Comparison of ENCODE assay signal across 10 cellular contexts in genomic region chr6:31838968-31839367, GRCh38. TPM values are rescaled to one million over a fixed set of nuclear protein-coding genes. Genes with fewer than 3 reads are reported as not detected.
A peak's percentile ranks its signal among the peaks of the same experiment; 100 is the strongest.
DNase-seq lines count a peak whose midpoint lies in the region; ATAC-seq, FAIRE-seq and TF ChIP-seq lines count a peak whose summit lies in the region.
"Had no signal": no experiment of that assay in that cellular context is flagged by ENCODE, and none has a peak within 500 bp of the region (broad histone marks: within the 10 kb centered on the region; RNA-seq: fewer than 3 reads in every experiment).

No MANE protein-coding gene starts in this region.

- no peaks in the 10 kb centered on the region for H3K9me3 Mint-ChIP-seq in T-helper 2 cell treated with Interferon-gamma antibody and Interleukin-4, amounts not matched to agents 5 μg/mL and 100 μg/mL, for 36 hours
- H3K9me3 Mint-ChIP-seq in astrocyte (ENCODE audit: unreplicated experiment) (no peaks in the 10 kb centered on the region), osteocyte (ENCODE audit: unreplicated experiment) (no peaks in the 10 kb centered on the region)

- no peak for FAIRE-seq in astrocyte (lab: Jason Lieb, UNC)

- H3K36me3 Mint-ChIP-seq in T-helper 2 cell treated with Interferon-gamma antibody and Interleukin-4, amounts not matched to agents 5 μg/mL and 100 μg/mL, for 36 hours (ENCODE audit: low read depth), result peaks cover 64% of the 10 kb centered on the region
- H3K36me3 Mint-ChIP-seq in astrocyte (ENCODE audit: low read depth, unreplicated experiment) (peaks cover 36% of the 10 kb centered on the region), osteocyte (ENCODE audit: unreplicated experiment) (peaks cover 38% of the 10 kb centered on the region)

- peaks cover 50% of the 10 kb centered on the region for H3K79me2 ChIP-seq in astrocyte (ENCODE audit: insufficient read depth, low read length)

- H3K4me3 Mint-ChIP-seq in T-helper 2 cell treated with Interferon-gamma antibody and Interleukin-4, amounts not matched to agents 5 μg/mL and 100 μg/mL, for 36 hours, result peak overlapping the region; percentile 24
- peak overlapping the region; percentile 97 for H3K4me3 Mint-ChIP-seq in astrocyte (ENCODE audit: unreplicated experiment)
- H3K4me3 Mint-ChIP-seq in osteocyte (ENCODE audit: unreplicated experiment), result no peak overlapping the region

- H4K20me1 ChIP-seq in astrocyte (ENCODE audit: insufficient read depth, low read length), result peaks cover 57% of the 10 kb centered on the region

- no peak for ATAC-seq in GM18502 (IDR thresholded peaks at IDR 0.05; ENCODE audit: poor library complexity, unreplicated experiment)
- no peak for ATAC-seq in HG03159 (IDR thresholded peaks at IDR 0.05; ENCODE audit: unreplicated experiment)

- H3K9ac ChIP-seq in HUES48 (ENCODE audit: low read depth, low read length), result no peak overlapping the region
- no peak overlapping the region for H3K9ac ChIP-seq in astrocyte (ENCODE audit: low read length)

- peaks cover 7% of the 10 kb centered on the region for H3K4me1 ChIP-seq in HUES48 (ENCODE audit: control insufficient read depth, insufficient read depth, low read length)
- peaks cover 29% of the 10 kb centered on the region for H3K4me1 ChIP-seq in astrocyte (ENCODE audit: insufficient read depth, low read length)
- peaks cover 25% of the 10 kb centered on the region for H3K4me1 ChIP-seq in effector memory CD4-positive, alpha-beta T cell (ENCODE audit: control insufficient read depth, insufficient read depth, low read length, poor library complexity, severe bottlenecking)

- H3K27me3 ChIP-seq in HUES48 (ENCODE audit: control insufficient read depth, insufficient read depth, low read length) (no peaks in the 10 kb centered on the region), astrocyte (ENCODE audit: insufficient read depth, low read length) (no peaks in the 10 kb centered on the region)
- no peaks in the 10 kb centered on the region for H3K27me3 ChIP-seq in effector memory CD4-positive, alpha-beta T cell (replicated peaks; ENCODE audit: control insufficient read depth, insufficient read depth, low read length, poor library complexity, severe bottlenecking)
- H3K27me3 ChIP-seq: tibial artery had no signal

- H3K27ac ChIP-seq in HUES48 (ENCODE audit: low read depth, low read length), result peak overlapping the region; percentile 18
- H3K27ac ChIP-seq in astrocyte (ENCODE audit: low read depth, low read length), result no peak overlapping the region
- no peak overlapping the region for H3K27ac ChIP-seq in effector memory CD4-positive, alpha-beta T cell (ENCODE audit: insufficient read depth, low read length, poor library complexity, severe bottlenecking)
- H3K27ac ChIP-seq: tibial artery had no signal

- H3K27ac Mint-ChIP-seq in T-helper 2 cell treated with Interferon-gamma antibody and Interleukin-4, amounts not matched to agents 5 μg/mL and 100 μg/mL, for 36 hours, result peak overlapping the region; percentile 45
- H3K27ac Mint-ChIP-seq in astrocyte (ENCODE audit: unreplicated experiment) (peak overlapping the region; percentile 20), osteocyte (ENCODE audit: unreplicated experiment) (peak overlapping the region; percentile 23)

- TF ChIP-seq CTCF in astrocyte (IDR thresholded peaks at IDR 0.05; ENCODE audit: insufficient read depth, low read depth, low read length) (no peak), osteocyte (IDR thresholded peaks at IDR 0.05) (no peak)

- no peaks in the 10 kb centered on the region for H3K27me3 Mint-ChIP-seq in T-helper 2 cell treated with Interferon-gamma antibody and Interleukin-4, amounts not matched to agents 5 μg/mL and 100 μg/mL, for 36 hours (ENCODE audit: low read depth)
- H3K27me3 Mint-ChIP-seq in astrocyte (ENCODE audit: low read depth, unreplicated experiment), result no peaks in the 10 kb centered on the region
- no peaks in the 10 kb centered on the region for H3K27me3 Mint-ChIP-seq in osteocyte (ENCODE audit: unreplicated experiment)

- peak overlapping the region; percentile 100 for H3K4me2 ChIP-seq in astrocyte (ENCODE audit: low read length)

- H3K4me3 ChIP-seq in HUES48 (ENCODE audit: low read depth, low read length) (no peak overlapping the region), astrocyte (ENCODE audit: insufficient read depth, low read depth, low read length) (peak overlapping the region; percentile 2)
- no peak overlapping the region for H3K4me3 ChIP-seq in effector memory CD4-positive, alpha-beta T cell (ENCODE audit: insufficient read depth, low read depth, low read length, poor library complexity, severe bottlenecking)
- H3K4me3 ChIP-seq: tibial artery had no signal

- peaks cover 54% of the 10 kb centered on the region for H3K36me3 ChIP-seq in HUES48 (ENCODE audit: control insufficient read depth, insufficient read depth, low read length)
- H3K36me3 ChIP-seq in astrocyte (ENCODE audit: insufficient read depth, low read length), result peaks cover 36% of the 10 kb centered on the region
- H3K36me3 ChIP-seq in effector memory CD4-positive, alpha-beta T cell (ENCODE audit: control insufficient read depth, insufficient read depth, low read length), result peaks cover 30% of the 10 kb centered on the region

- DNase-seq in T-helper 2 cell treated with Interferon-gamma antibody and Interleukin-4, amounts not matched to agents 5 μg/mL and 100 μg/mL, for 36 hours (ENCODE audit: low spot score), result no peak
- DNase-seq in T-helper 2 cell, result no peak
- no peak for DNase-seq in astrocyte (ENCODE audit: low read depth)
- DNase-seq in osteocyte (ENCODE audit: extremely low spot score, unreplicated experiment), result no peak
- no peak for DNase-seq in effector memory CD4-positive, alpha-beta T cell
- DNase-seq: NCI-H526, tibial artery had no signal

- H3K9me3 ChIP-seq in HUES48 (ENCODE audit: control insufficient read depth, insufficient read depth, low read length) (no peaks in the 10 kb centered on the region), astrocyte (ENCODE audit: insufficient read depth, low read depth, low read length) (no peaks in the 10 kb centered on the region)
- H3K9me3 ChIP-seq in effector memory CD4-positive, alpha-beta T cell (ENCODE audit: control insufficient read depth, low read length), result no peaks in the 10 kb centered on the region
- H3K9me3 ChIP-seq: tibial artery had no signal

- H3K4me1 Mint-ChIP-seq in T-helper 2 cell treated with Interferon-gamma antibody and Interleukin-4, amounts not matched to agents 5 μg/mL and 100 μg/mL, for 36 hours (ENCODE audit: low read depth), result peaks cover 22% of the 10 kb centered on the region
- H3K4me1 Mint-ChIP-seq in astrocyte (ENCODE audit: low read depth, unreplicated experiment) (peaks cover 14% of the 10 kb centered on the region), osteocyte (ENCODE audit: unreplicated experiment) (peaks cover 42% of the 10 kb centered on the region)

- H2AFZ ChIP-seq in astrocyte (ENCODE audit: low read depth, low read length), result no peak overlapping the region

RNA-seq across cellular contexts. Expression of gene HSPA1B, which starts 11.4 kb away (rescaled TPM):
- total RNA-seq in astrocyte, result 64.9 and 77.2 TPM in 2 replicates
- 65.5 and 65.8 TPM in 2 replicates for total RNA-seq in osteocyte

RNA-seq across cellular contexts. Expression of gene HSPA1A, which starts 23.6 kb away (rescaled TPM):
- total RNA-seq in astrocyte (52.6 and 52.7 TPM in 2 replicates), osteocyte (19.7 and 24.8 TPM in 2 replicates)

RNA-seq across cellular contexts. Expression of gene NEU1, which starts 23.7 kb away (rescaled TPM):
- total RNA-seq in astrocyte, result 45.0 and 47.3 TPM in 2 replicates
- 74.8 and 83.6 TPM in 2 replicates for total RNA-seq in osteocyte

RNA-seq across cellular contexts. Expression of gene HSPA1L, which starts 23.9 kb away (rescaled TPM):
- 0.98 and 1.1 TPM in 2 replicates for total RNA-seq in astrocyte
- total RNA-seq in osteocyte, result 1.1 and 1.7 TPM in 2 replicates

RNA-seq across cellular contexts. Expression of gene LSM2, which starts 32.2 kb away (rescaled TPM):
- 43.8 and 44.0 TPM in 2 replicates for total RNA-seq in astrocyte
- total RNA-seq in osteocyte, result 50.6 and 54.3 TPM in 2 replicates
